ENCODE assay signal across 8 cellular contexts in the genomic region with DNA sequence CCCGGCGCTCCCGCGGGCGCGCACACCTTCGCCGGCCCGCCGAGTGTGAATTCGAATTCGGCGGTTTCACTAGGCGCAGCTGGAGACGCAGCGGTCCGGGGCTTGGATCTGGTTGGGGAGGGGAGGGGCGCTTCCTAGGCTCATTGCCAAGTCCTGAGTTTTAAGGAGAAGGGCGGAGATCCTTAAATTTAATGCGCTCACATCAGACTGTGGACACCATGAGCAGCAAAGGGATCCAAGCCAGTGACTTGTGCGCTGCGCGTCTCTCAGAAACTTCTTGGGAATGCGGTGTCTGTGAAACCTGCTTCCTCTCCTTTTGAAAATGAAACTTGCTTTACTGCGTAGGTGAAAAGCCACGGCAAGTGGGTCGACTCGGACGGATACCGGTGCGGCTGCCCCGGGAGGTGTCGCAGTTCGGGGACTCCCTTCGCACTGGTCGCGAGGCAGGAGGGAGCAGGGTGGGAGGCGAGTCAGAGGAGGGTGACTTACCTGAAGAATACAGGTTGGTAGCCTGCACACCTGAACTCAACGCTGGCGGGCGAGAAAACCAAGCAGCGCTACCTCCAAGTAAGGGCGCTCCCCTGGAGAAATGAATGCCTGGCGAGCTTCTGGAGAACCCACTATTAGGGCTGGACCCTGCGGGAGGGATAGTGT. TPM values are rescaled to one million over a fixed set of nuclear protein-coding genes. Genes with fewer than 3 reads are reported as not detected.
A peak's percentile ranks its signal among the peaks of the same experiment; 100 is the strongest.
DNase-seq lines count a peak whose midpoint lies in the region; ATAC-seq and TF ChIP-seq lines count a peak whose summit lies in the region.

No MANE protein-coding gene starts in this region.

- H3K36me3 Mint-ChIP-seq in naive thymus-derived CD8-positive, alpha-beta T cell, result peaks cover 0 to under 1% (median 0%) of the 10 kb centered on the region in 3 donors

- no peaks in the 10 kb centered on the region for H3K9me3 Mint-ChIP-seq in naive thymus-derived CD8-positive, alpha-beta T cell

- peak overlapping the region; percentile 91 to 99 (median 98) for H3K4me3 Mint-ChIP-seq in naive thymus-derived CD8-positive, alpha-beta T cell

- peak; percentile 23 to 27 for ATAC-seq in naive thymus-derived CD8-positive, alpha-beta T cell
- ATAC-seq in stimulated activated naive CD8-positive, alpha-beta T cell treated with anti-CD3 and anti-CD28 coated beads, Interleukin-15, Interleukin-2, amounts not matched to agents 100 U/mL and 50 U/mL, for 24 hours, result no peak
- ATAC-seq in GM18861 (IDR thresholded peaks at IDR 0.05; ENCODE audit: unreplicated experiment), result no peak

- peak; percentile 75 for DNase-seq in KBM-7
- peak in 2 of 3 experiments; percentile 20 to 38 for DNase-seq in activated CD8-positive, alpha-beta memory T cell treated with anti-CD3 and anti-CD28 coated beads for 48 hours (ENCODE audit: low read depth in 2 of 3, low spot score in 2 of 3)
- DNase-seq in epithelial cell of proximal tubule (ENCODE audit: low read depth), result no peak
- peak; percentile 32 to 77 (median 63) for DNase-seq in naive thymus-derived CD8-positive, alpha-beta T cell
- peak; percentile 62 for DNase-seq in stimulated activated naive CD8-positive, alpha-beta T cell treated with anti-CD3 and anti-CD28 coated beads, Interleukin-15, Interleukin-2, amounts not matched to agents 100 U/mL and 50 U/mL, for 24 hours
- no peak for DNase-seq in DMS 273 treated with DMSO at 0.1 percent for 48 hours (lab: John Stamatoyannopoulos, UW)

- H3K4me3 ChIP-seq in epithelial cell of proximal tubule (ENCODE audit: low read depth, low read length), result peak overlapping the region; percentile 68

- in situ Hi-C loops in KBM-7 (cut with MboI; ENCODE audit: low pct_unique_long_range_greater_than_20kb, low sequenced_read_pairs), result no loop called here

- peaks cover 0 to 4% (median 0%) of the 10 kb centered on the region in 5 donors for H3K27me3 Mint-ChIP-seq in naive thymus-derived CD8-positive, alpha-beta T cell

- POLR2A ChIA-PET in naive thymus-derived CD8-positive, alpha-beta T cell (lab: Charles Lee), result interaction anchor here (0.6 to 3.4 kb wide), 18 partner anchors 10 to 787 kb away, joined by 3 to 37 read pairs (median 4); partner anchors contain the start of genes GDAP2 and MAN1A2

- peak; percentile 18 for TF ChIP-seq POLR2A in GM15510 (IDR thresholded peaks at IDR 0.05; ENCODE audit: borderline replicate concordance, extremely low read depth, insufficient read length)

- TF ChIP-seq CTCF in epithelial cell of proximal tubule (conservative IDR thresholded peaks at IDR 0.05; ENCODE audit: low read depth, low read length), result no peak

- peak overlapping the region; percentile 86 to 99 (median 96) for H3K27ac Mint-ChIP-seq in naive thymus-derived CD8-positive, alpha-beta T cell

- peaks cover 17 to 51% (median 28%) of the 10 kb centered on the region in 4 donors for H3K4me1 Mint-ChIP-seq in naive thymus-derived CD8-positive, alpha-beta T cell

RNA-seq across cellular contexts. Expression of gene TENT5C, which starts 0.9 kb away (rescaled TPM):
- total RNA-seq in epithelial cell of proximal tubule, result under 0.01 TPM in 1 of 2 replicates, not detected in the other
- 1 to 10 TPM; 4.9 to 5.4 TPM for total RNA-seq in naive thymus-derived CD8-positive, alpha-beta T cell
- 10 to 100 TPM in 1 of 3 donors, under 1 TPM in 2; 0.19 to 16.2 (median 0.36) TPM for polyA plus RNA-seq in naive thymus-derived CD8-positive, alpha-beta T cell

Comparison
In these comparisons a context has a peak if more than half of its experiments do, and no peak if none do; other contexts are left out.
1. DNase-seq: peak in KBM-7 (single experiment), activated CD8-positive, alpha-beta memory T cell treated with anti-CD3 and anti-CD28 coated beads for 48 hours (2 of 3), naive thymus-derived CD8-positive, alpha-beta T cell (10 of 10) and stimulated activated naive CD8-positive, alpha-beta T cell treated with anti-CD3 and anti-CD28 coated beads, Interleukin-15, Interleukin-2, amounts not matched to agents 100 U/mL and 50 U/mL, for 24 hours (single experiment); none in epithelial cell of proximal tubule (single experiment) and DMS 273 treated with DMSO at 0.1 percent for 48 hours (single experiment).
2. ATAC-seq: peak in naive thymus-derived CD8-positive, alpha-beta T cell (2 of 2); none in stimulated activated naive CD8-positive, alpha-beta T cell treated with anti-CD3 and anti-CD28 coated beads, Interleukin-15, Interleukin-2, amounts not matched to agents 100 U/mL and 50 U/mL, for 24 hours (single experiment) and GM18861 (single experiment).